23 cellular contexts compared by ENCODE assay signal in genomic region chr12:130254476-130255276, GRCh38.
A peak's percentile ranks its signal among the peaks of the same experiment; 100 is the strongest.
DNase-seq lines count a peak whose midpoint lies in the region; FAIRE-seq and TF ChIP-seq lines count a peak whose summit lies in the region.
"Had no signal": no experiment of that assay in that cellular context is flagged by ENCODE, and none has a peak within 500 bp of the region (broad histone marks: within the 10 kb centered on the region; RNA-seq: fewer than 3 reads in every experiment).

No MANE protein-coding gene starts in this region.

- peak in 1 of 3 donors; percentile 44 for TF ChIP-seq CTCF in breast epithelium (IDR thresholded peaks at IDR 0.05)
- no peak for TF ChIP-seq CTCF in mammary epithelial cell (conservative IDR thresholded peaks at IDR 0.05 in 1 of 2, IDR thresholded peaks at IDR 0.05 in 1 of 2; ENCODE audit: extremely low read depth in 1 of 2, insufficient read depth in 1 of 2, low read depth in 1 of 2, low read length in 2 of 2)

- CTCF ChIA-PET in mammary epithelial cell (lab: Charles Lee; ENCODE audit: low non-redundant PET), result no interaction called here

- H3K27me3 ChIP-seq in breast epithelium (no peaks in the 10 kb centered on the region), mammary epithelial cell (ENCODE audit: insufficient read depth, low read length) (no peaks in the 10 kb centered on the region)
- H3K27me3 ChIP-seq: SJSA1, spleen, uterus had no signal

- dilution Hi-C loops in mammary epithelial cell (cut with HindIII; ENCODE audit: low sequenced_read_pairs), result no loop called here

- H4K20me1 ChIP-seq in mammary epithelial cell (ENCODE audit: insufficient read depth, low read length), result no peaks in the 10 kb centered on the region

- H3K9me3 ChIP-seq in breast epithelium, result no peaks in the 10 kb centered on the region
- peaks cover 28% of the 10 kb centered on the region for H3K9me3 ChIP-seq in mammary epithelial cell (replicated peaks; ENCODE audit: insufficient read depth, low read length)
- H3K9me3 ChIP-seq: SJSA1, spleen, uterus had no signal

- peak overlapping the region; percentile 77 to 82 for H3K27ac ChIP-seq in breast epithelium
- H3K27ac ChIP-seq in mammary epithelial cell (ENCODE audit: insufficient read depth, low read depth, low read length), result no peak overlapping the region
- H3K27ac ChIP-seq in caudate nucleus (ENCODE audit: low read depth, low read length), result peak overlapping the region; percentile 95
- H3K27ac ChIP-seq: cardiac muscle cell, SJSA1, spleen, uterus had no signal

- intact Hi-C loops in breast epithelium (cut with DNase I; ENCODE audit: low total_unique reads), result no loop called here
- intact Hi-C loops in mammary epithelial cell (cut with micrococcal nuclease), result no loop called here

- H2AFZ ChIP-seq in mammary epithelial cell (ENCODE audit: low read depth, low read length), result no peak overlapping the region

- DNase-seq in breast epithelium (ENCODE audit: low spot score in 2 of 2) (peak in 1 of 2 donors; percentile 91), mammary epithelial cell (no peak), caudate nucleus (lab: John Stamatoyannopoulos, UW) (peak in 44 of 61 donors; percentile 1 to 58 (median 32)), middle frontal gyrus (ENCODE audit: extremely low spot score, low spot score) (peak; percentile 11), urothelium cell line (ENCODE audit: low spot score) (peak; percentile 84), NCI-H1048 (lab: John Stamatoyannopoulos, UW) (no peak), Kasumi-1 (lab: John Stamatoyannopoulos, UW) (no peak), RKO (ENCODE audit: low spot score) (no peak)
- DNase-seq: activated CD4-positive, alpha-beta T cell treated with anti-CD3 and anti-CD28 coated beads for 36 hours; activated CD8-positive, alpha-beta memory T cell treated with anti-CD3 and anti-CD28 coated beads, Interleukin-2, amount 50 U/mL, for 48 hours; activated naive CD4-positive, alpha-beta T cell treated with anti-CD3 and anti-CD28 coated beads, Interleukin-2, amount 10 ng/mL, durations not matched to agents 7 days and 5 days; CD4-positive, alpha-beta T cell; foreskin fibroblast; H7; mesendoderm; MM.1S; NCI-H2227 treated with DMSO at 0.1 percent for 48 hours; spleen; stimulated activated naive CD4-positive, alpha-beta T cell; T1000; uterus had no signal

- FAIRE-seq in urothelium cell line (lab: Jason Lieb, UNC), result no peak

- no peaks in the 10 kb centered on the region for H3K36me3 ChIP-seq in breast epithelium
- H3K36me3 ChIP-seq in mammary epithelial cell (ENCODE audit: insufficient read depth, low read length), result no peaks in the 10 kb centered on the region
- H3K36me3 ChIP-seq: cardiac muscle cell, SJSA1, spleen, uterus had no signal

- H3K79me2 ChIP-seq in mammary epithelial cell (ENCODE audit: insufficient read depth, low read length), result no peaks in the 10 kb centered on the region

- no TSS peak for BruUV-seq in mammary epithelial cell (replicated peaks; lab: Mats Ljungman, UMichigan)

- no peak for TF ChIP-seq POLR2A in breast epithelium (IDR thresholded peaks at IDR 0.05)

- no peak overlapping the region for H3K9ac ChIP-seq in mammary epithelial cell (ENCODE audit: insufficient read depth, low read length)

- H3K4me3 ChIP-seq in breast epithelium, result peak overlapping the region in 1 of 3 donors; percentile 34
- H3K4me3 ChIP-seq in mammary epithelial cell (replicated peaks in 1 of 3; ENCODE audit: insufficient read depth in 1 of 3, low read depth in 2 of 3, low read length in 3 of 3), result no peak overlapping the region
- H3K4me3 ChIP-seq: cardiac muscle cell, SJSA1, spleen, uterus had no signal

- 9% methylated on average over 19 of the region's 19 CpGs for WGBS in mammary epithelial cell (ENCODE audit: low coverage, missing lambda C conversion rate)

- in situ Hi-C loops in mammary epithelial cell (cut with MboI; ENCODE audit: low sequenced_read_pairs in 2 of 2), result no loop called here

- H3K4me1 ChIP-seq in breast epithelium (no peaks in the 10 kb centered on the region), mammary epithelial cell (ENCODE audit: insufficient read depth, low read length) (no peaks in the 10 kb centered on the region)
- H3K4me1 ChIP-seq: SJSA1, spleen, uterus had no signal

- no peak overlapping the region for H3K4me2 ChIP-seq in mammary epithelial cell (ENCODE audit: insufficient read depth, low read depth, low read length)

Comparison
In these comparisons a context has a peak if more than half of its experiments do, and no peak if none do; other contexts are left out.
1. DNase-seq: peak in caudate nucleus (44 of 61), middle frontal gyrus (single experiment) and urothelium cell line (single experiment); none in mammary epithelial cell (single experiment), NCI-H1048 (single experiment), Kasumi-1 (0 of 2) and RKO (single experiment).